In genomic region chr10:116554628-116555027, GRCh38 we compare ENCODE assay signal across 33 cellular contexts. TPM values are rescaled to one million over a fixed set of nuclear protein-coding genes. Genes with fewer than 3 reads are reported as not detected.
"Had no signal": no experiment of that assay in that cellular context is flagged by ENCODE, and none has a peak within 500 bp of the region (broad histone marks: within the 10 kb centered on the region; RNA-seq: fewer than 3 reads in every experiment).

No MANE protein-coding gene starts in this region.

- H3K27me3 ChIP-seq: breast epithelium had no signal

- H3K27ac ChIP-seq: breast epithelium, PC-9, WERI-Rb-1 had no signal

- FAIRE-seq: K562 had no signal

- H3K4me1 ChIP-seq: breast epithelium had no signal

- ATAC-seq: activated CD4-positive, CD25-positive, alpha-beta regulatory T cell treated with anti-CD3 and anti-CD28 coated beads, Interleukin-2, amount 50 U/mL, for 24 hours; activated naive CD8-positive, alpha-beta T cell treated with anti-CD3 and anti-CD28 coated beads, Interleukin-2, amount 50 U/mL, for 24 hours; activated T-cell treated with anti-CD3 and anti-CD28 coated beads, Interleukin-2, amount 50 U/mL, for 4 hours; K562 had no signal

- H3K4me2 ChIP-seq: PC-9 had no signal

- H2AFZ ChIP-seq: PC-9 had no signal

- H3K4me3 ChIP-seq: breast epithelium, K562, PC-9 had no signal

- DNase-seq: activated CD4-positive, alpha-beta memory T cell treated with anti-CD3 and anti-CD28 coated beads for 36 hours; activated CD4-positive, alpha-beta T cell treated with anti-CD3 and anti-CD28 coated beads for 4 hours; activated CD4-positive, alpha-beta T cell treated with anti-CD3 and anti-CD28 coated beads, Interleukin-2, amount 50 U/mL, for 1 hour; activated CD8-positive, alpha-beta memory T cell treated with anti-CD3 and anti-CD28 coated beads, Interleukin-2, amount 50 U/mL, for 4 hours; activated effector memory CD4-positive, alpha-beta T cell treated with Interleukin-2 at 50 U/mL for 16 hours; activated naive CD4-positive, alpha-beta T cell treated with anti-CD3 and anti-CD28 coated beads, Interleukin-2, amount 10 ng/mL, durations not matched to agents 7 days and 5 days; activated naive CD8-positive, alpha-beta T cell treated with anti-CD3 and anti-CD28 coated beads, Interleukin-2, amount 50 U/mL, for 24 hours; activated T-cell treated with anti-CD3 and anti-CD28 coated beads for 4 hours; activated T-cell treated with anti-CD3 and anti-CD28 coated beads, Interleukin-2, amount 50 U/mL, for 4 hours; aorta; NCI-H1048; NCI-H1105 treated with DMSO at 0.1 percent for 48 hours; NCI-H1436; NCI-H1694; NCI-H1930; NCI-H2081 treated with DMSO at 0.1 percent for 48 hours; NCI-H226; NCI-H446 treated with DMSO at 0.1 percent for 48 hours; NCI-H524; NCI-H69; PC-9; Right ventricle myocardium superior; SW 1271; T1000; WERI-Rb-1 had no signal

- H3K9me3 ChIP-seq: breast epithelium had no signal

- H3K36me3 ChIP-seq: breast epithelium, WERI-Rb-1 had no signal

RNA-seq across cellular contexts. Expression of gene PNLIP, which starts 8.9 kb away (rescaled TPM):
- total RNA-seq: activated CD4-positive, alpha-beta memory T cell treated with anti-CD3 and anti-CD28 coated beads for 36 hours; breast epithelium; cardiac septum; MCF 10A; OCI-LY7; PC-9; Right ventricle myocardium superior; T-helper 1 cell treated with Interleukin-12 subunit alpha and Interleukin-12 subunit beta and Interleukin-4 antibody, amounts not matched to agents 30 ng/mL and 1 ng/mL, for 36 hours; T-helper 2 cell treated with Interferon-gamma antibody and Interleukin-4, amounts not matched to agents 100 ng/mL and 5 ng/mL, for 36 hours had no signal
- polyA plus RNA-seq: K562 had no signal

RNA-seq across cellular contexts. Expression of gene PNLIPRP1, which starts 36.1 kb away (rescaled TPM):
- total RNA-seq: activated CD4-positive, alpha-beta memory T cell treated with anti-CD3 and anti-CD28 coated beads for 36 hours; breast epithelium; cardiac septum; MCF 10A; OCI-LY7; PC-9; Right ventricle myocardium superior; T-helper 1 cell treated with Interleukin-12 subunit alpha and Interleukin-12 subunit beta and Interleukin-4 antibody, amounts not matched to agents 30 ng/mL and 1 ng/mL, for 36 hours; T-helper 2 cell treated with Interferon-gamma antibody and Interleukin-4, amounts not matched to agents 100 ng/mL and 5 ng/mL, for 36 hours had no signal
- polyA plus RNA-seq: K562 had no signal
